ENCODE assay signal across 8 cellular contexts in genomic region chr3:63911395-63911900, GRCh38. TPM values are rescaled to one million over a fixed set of nuclear protein-coding genes. Genes with fewer than 3 reads are reported as not detected.
DNase-seq lines count a peak whose midpoint lies in the region; ATAC-seq and TF ChIP-seq lines count a peak whose summit lies in the region.

No MANE protein-coding gene starts in this region.

- no peaks in the 10 kb centered on the region for H3K9me3 ChIP-seq in PC-9 (ENCODE audit: insufficient read depth, low read depth)
- no peaks in the 10 kb centered on the region for H3K9me3 ChIP-seq in trophoblast cell (ENCODE audit: insufficient read depth, low read depth, low read length)

- H2BK12ac ChIP-seq in trophoblast cell (ENCODE audit: low read length): no peak overlapping the region

- H3K9ac ChIP-seq in trophoblast cell (ENCODE audit: low read length): no peak overlapping the region

- no CpG with 5 or more reads among the region's 24 CpGs for WGBS in trophoblast cell (ENCODE audit: extremely low coverage, insufficient coverage, insufficient read length)

- DNase-seq in AG10803 (ENCODE audit: low read depth) (no peak), PC-9 (no peak), epithelial cell of proximal tubule (ENCODE audit: low read depth) (no peak), trophoblast cell (no peak), iPS-NIHi7 (ENCODE audit: extremely low spot score) (no peak), NCI-H2227 (lab: John Stamatoyannopoulos, UW; ENCODE audit: unreplicated experiment) (no peak)

- ATAC-seq in GM19455 (IDR thresholded peaks at IDR 0.05; ENCODE audit: unreplicated experiment) (peak; percentile 24), GM19397 (IDR thresholded peaks at IDR 0.05; ENCODE audit: unreplicated experiment) (no peak)

- H3K27ac ChIP-seq in PC-9 (peak overlapping the region; percentile 55), trophoblast cell (ENCODE audit: low read depth, low read length) (peak overlapping the region; percentile 96)

- peak overlapping the region; percentile 34 for H2BK5ac ChIP-seq in trophoblast cell (ENCODE audit: low read depth, low read length, poor library complexity)

- H3K27me3 ChIP-seq in PC-9 (ENCODE audit: insufficient read depth, low read depth): no peaks in the 10 kb centered on the region
- no peaks in the 10 kb centered on the region for H3K27me3 ChIP-seq in trophoblast cell (ENCODE audit: insufficient read depth, low read length)

- H3K4me3 ChIP-seq in AG10803 (ENCODE audit: low read length): peak overlapping the region; percentile 77
- H3K4me3 ChIP-seq in PC-9: peak overlapping the region; percentile 65
- H3K4me3 ChIP-seq in epithelial cell of proximal tubule (ENCODE audit: low read depth, low read length): peak overlapping the region; percentile 73
- H3K4me3 ChIP-seq in trophoblast cell (ENCODE audit: low read depth, low read length): peak overlapping the region; percentile 93

- TF ChIP-seq CTCF in AG10803 (conservative IDR thresholded peaks at IDR 0.05; ENCODE audit: low read length) (no peak), PC-9 (conservative IDR thresholded peaks at IDR 0.05) (no peak), epithelial cell of proximal tubule (conservative IDR thresholded peaks at IDR 0.05; ENCODE audit: low read depth, low read length) (no peak)

- H3K4me1 ChIP-seq in PC-9 (replicated peaks; ENCODE audit: insufficient read depth) (peaks cover 32% of the 10 kb centered on the region), trophoblast cell (ENCODE audit: control insufficient read depth in 1 of 2, insufficient read depth in 2 of 2, low read length in 2 of 2) (peaks cover 2 to 4% of the 10 kb centered on the region in 2 experiments)

- H2BK120ac ChIP-seq in trophoblast cell (ENCODE audit: insufficient read depth, low read length, poor library complexity): peak overlapping the region; percentile 72

- H4K91ac ChIP-seq in trophoblast cell (ENCODE audit: low read depth, low read length): peak overlapping the region; percentile 15

- H3K79me2 ChIP-seq in PC-9 (ENCODE audit: low read depth): peaks cover 30% of the 10 kb centered on the region
- H3K79me2 ChIP-seq in trophoblast cell (ENCODE audit: control insufficient read depth, insufficient read depth, low read length, poor library complexity): peaks cover 12% of the 10 kb centered on the region

- H4K20me1 ChIP-seq in PC-9 (ENCODE audit: insufficient read depth): no peaks in the 10 kb centered on the region; the same call in 1 of the 2 replicates

- peaks cover 5% of the 10 kb centered on the region; the same call in 1 of the 2 replicates for H3F3A ChIP-seq in PC-9 (ENCODE audit: insufficient read depth, low read depth)

- peaks cover 12% of the 10 kb centered on the region for H3K79me1 ChIP-seq in trophoblast cell (ENCODE audit: low read length)

- CTCF ChIA-PET in PC-9 (lab: Charles Lee): no interaction called here

- TSS peak; percentile 77 for BruUV-seq in PC-9 (replicated peaks; lab: Mats Ljungman, UMichigan)

- H3K18ac ChIP-seq in trophoblast cell (ENCODE audit: low read length): peak overlapping the region; percentile 91

- peak overlapping the region; percentile 1 for H3K4ac ChIP-seq in trophoblast cell (ENCODE audit: low read depth, low read length)

- POLR2A ChIA-PET in PC-9 (lab: Charles Lee; ENCODE audit: unreplicated experiment): interaction anchor here (0.6 kb wide), 1 partner anchor 16 kb away, joined by 3 read pairs; no protein-coding TSS in a partner anchor

- H3K4me2 ChIP-seq in PC-9 (peak overlapping the region; percentile 82), trophoblast cell (ENCODE audit: low read length) (peak overlapping the region; percentile 66)

- H3K36me3 ChIP-seq in PC-9 (ENCODE audit: low read depth) (no peaks in the 10 kb centered on the region; the same call in 1 of the 2 replicates), trophoblast cell (ENCODE audit: control insufficient read depth in 1 of 2, insufficient read depth in 2 of 2, low read length in 2 of 2) (peaks cover 8 to 11% of the 10 kb centered on the region in 2 experiments)

- intact Hi-C loops in PC-9 (cut with micrococcal nuclease; ENCODE audit: unreplicated experiment): loop anchor here (5.0 to 10.0 kb wide), 3 partner anchors 51 to 1597 kb away; no protein-coding TSS in a partner anchor

- H4K12ac ChIP-seq in trophoblast cell (ENCODE audit: low read depth, low read length): peak overlapping the region; percentile 59

- H3K14ac ChIP-seq in trophoblast cell (ENCODE audit: low read length): peak overlapping the region; percentile 6

- peak overlapping the region; percentile 83 for H4K8ac ChIP-seq in trophoblast cell (ENCODE audit: low read depth, low read length)

- H2AK5ac ChIP-seq in trophoblast cell (ENCODE audit: low read length): no peak overlapping the region

- no peak overlapping the region for H3K23ac ChIP-seq in trophoblast cell (ENCODE audit: low read length)

- H2AFZ ChIP-seq in PC-9 (peak overlapping the region; percentile 79), trophoblast cell (ENCODE audit: insufficient read depth, low read length, poor library complexity) (peak overlapping the region; percentile 24)

- H3K9me2 ChIP-seq in PC-9 (ENCODE audit: insufficient read depth): no peaks in the 10 kb centered on the region

RNA-seq across cellular contexts. Expression of gene SCAANT1, which starts 0.7 kb away (rescaled TPM):
- total RNA-seq in PC-9 (2021) (not detected in 2 replicates), epithelial cell of proximal tubule (not detected in 2 replicates)
- 0.96 and 1.1 TPM in 2 replicates for polyA plus RNA-seq in trophoblast cell (2013)

RNA-seq across cellular contexts. Expression of gene ATXN7, which starts 47.8 kb away (rescaled TPM):
- 27.7 and 28.8 TPM in 2 replicates for total RNA-seq in PC-9 (2021)
- total RNA-seq in epithelial cell of proximal tubule: 6.8 and 16.7 TPM in 2 replicates
- 28.9 and 29.8 TPM in 2 replicates for polyA plus RNA-seq in trophoblast cell (2013)

RNA-seq across cellular contexts. Expression of gene THOC7, which starts 47.8 kb away (rescaled TPM):
- total RNA-seq in PC-9 (2021) (94.3 and 104 TPM in 2 replicates), epithelial cell of proximal tubule (67.3 and 76.3 TPM in 2 replicates)
- polyA plus RNA-seq in trophoblast cell (2013): 75.7 and 78.6 TPM in 2 replicates
